ENCODE assay signal across 18 cellular contexts in the genomic region with DNA sequence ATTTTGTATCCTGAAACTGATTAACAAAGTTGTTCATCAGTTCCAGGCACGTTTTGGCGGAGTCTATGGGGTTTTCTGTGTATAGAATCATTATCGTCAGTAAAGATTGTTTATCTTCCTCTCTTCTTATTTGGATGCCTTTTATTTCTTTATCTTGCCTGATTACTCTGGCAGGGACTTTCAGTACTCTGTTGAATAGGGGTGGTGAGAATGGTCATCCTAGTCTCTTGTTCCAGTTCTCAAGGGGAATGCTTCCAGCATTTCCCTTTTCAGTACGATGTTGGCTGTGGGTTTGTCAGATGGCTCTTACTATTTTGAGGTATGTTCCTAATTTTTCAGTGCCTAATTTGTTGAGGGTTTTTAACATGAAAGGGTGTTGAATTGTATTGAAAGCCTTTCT. TPM values are rescaled to one million over a fixed set of nuclear protein-coding genes. Genes with fewer than 3 reads are reported as not detected.
DNase-seq lines count a peak whose midpoint lies in the region; ATAC-seq and TF ChIP-seq lines count a peak whose summit lies in the region.
"Had no signal": no experiment of that assay in that cellular context is flagged by ENCODE, and none has a peak within 500 bp of the region (broad histone marks: within the 10 kb centered on the region; RNA-seq: fewer than 3 reads in every experiment).

No MANE protein-coding gene starts in this region.

- H3K9me3 ChIP-seq in right atrium auricular region (peaks cover 0 to 7% of the 10 kb centered on the region in 2 donors), vagina (peaks cover 3% of the 10 kb centered on the region)

- H3K4me3 Mint-ChIP-seq in WTC11 (no peak overlapping the region), memory B cell (no peak overlapping the region)
- H3K4me3 Mint-ChIP-seq: CD8-positive, alpha-beta memory T cell had no signal

- POLR2A ChIA-PET in WTC11 (lab: Charles Lee) = interaction anchor here (0.6 kb wide), 1 partner anchor 17 kb away, joined by 7 read pairs; no protein-coding TSS in a partner anchor

- no peak for TF ChIP-seq POLR2A in vagina (IDR thresholded peaks at IDR 0.05)

- H3K27me3 Mint-ChIP-seq in WTC11 (ENCODE audit: low read depth) = no peaks in the 10 kb centered on the region
- H3K27me3 Mint-ChIP-seq in memory B cell = no peaks in the 10 kb centered on the region
- H3K27me3 Mint-ChIP-seq: CD8-positive, alpha-beta memory T cell had no signal

- intact Hi-C loops in Right ventricle myocardium superior (cut with DNase I) = no loop called here
- intact Hi-C loops in vagina (cut with DNase I) = no loop called here

- CTCF ChIA-PET in WTC11 (lab: Charles Lee) = no interaction called here

- H3K4me1 ChIP-seq in right atrium auricular region (peaks cover 0 to 12% of the 10 kb centered on the region in 2 donors), vagina (peaks cover 7% of the 10 kb centered on the region)

- peak overlapping the region; percentile 21; the same call in 1 of the 2 replicates for H3K27ac Mint-ChIP-seq in WTC11
- peak overlapping the region; percentile 4 for H3K27ac Mint-ChIP-seq in memory B cell

- no peak for DNase-seq in Right ventricle myocardium superior
- DNase-seq in right atrium auricular region (ENCODE audit: low spot score) = no peak
- no peak for DNase-seq in WTC11 (ENCODE audit: low spot score)
- no peak for DNase-seq in memory B cell (ENCODE audit: low spot score in 2 of 2)
- DNase-seq in vagina (ENCODE audit: extremely low spot score in 2 of 2) = no peak
- DNase-seq in KG1 (lab: John Stamatoyannopoulos, UW) = no peak
- no peak for DNase-seq in stimulated activated naive CD8-positive, alpha-beta T cell treated with anti-CD3 and anti-CD28 coated beads, Interleukin-15, Interleukin-2, amounts not matched to agents 100 U/mL and 50 U/mL, for 24 hours
- DNase-seq: ACHN; C1 segment of cervical spinal cord; CD8-positive, alpha-beta memory T cell; GOT3; MV-4-11; NCI-H187; NCI-H526; PC-3; RPMI8226 had no signal

- H3K9me3 Mint-ChIP-seq in WTC11 (no peaks in the 10 kb centered on the region), memory B cell (no peaks in the 10 kb centered on the region)

- H3K36me3 Mint-ChIP-seq in WTC11 (peaks cover 43% of the 10 kb centered on the region), memory B cell (peaks cover 53% of the 10 kb centered on the region)

- H3K4me3 ChIP-seq in right atrium auricular region = no peak overlapping the region
- no peak overlapping the region for H3K4me3 ChIP-seq in vagina
- H3K4me3 ChIP-seq: K562 had no signal

- H3K4me1 Mint-ChIP-seq in WTC11 (peaks cover 5% of the 10 kb centered on the region; the same call in 1 of the 2 replicates), memory B cell (peaks cover 4% of the 10 kb centered on the region)

- ATAC-seq in Right ventricle myocardium superior (ENCODE audit: poor library complexity) (peak; percentile 27), WTC11 (no peak), memory B cell (ENCODE audit: low read depth) (no peak)
- no peak for ATAC-seq in stimulated activated naive CD8-positive, alpha-beta T cell treated with anti-CD3 and anti-CD28 coated beads, Interleukin-15, Interleukin-2, amounts not matched to agents 100 U/mL and 50 U/mL, for 24 hours
- ATAC-seq: HCT116, K562, PC-3 had no signal

- no peak for TF ChIP-seq CTCF in right atrium auricular region (IDR thresholded peaks at IDR 0.05)
- no peak for TF ChIP-seq CTCF in WTC11 (IDR thresholded peaks at IDR 0.05)
- no peak for TF ChIP-seq CTCF in vagina (IDR thresholded peaks at IDR 0.05)

- peaks cover 69% of the 10 kb centered on the region for H3K36me3 ChIP-seq in right atrium auricular region
- peaks cover 5 to 73% of the 10 kb centered on the region in 2 donors for H3K36me3 ChIP-seq in vagina

- H3K27ac ChIP-seq in right atrium auricular region (no peak overlapping the region), vagina (peak overlapping the region; percentile 20)

- H3K27me3 ChIP-seq in right atrium auricular region = no peaks in the 10 kb centered on the region
- H3K27me3 ChIP-seq in vagina = no peaks in the 10 kb centered on the region

TF ChIP-seq in WTC11, 78 proteins besides CTCF, POLR2A, EP300 and RAD21 (continues in another document):
- TF ChIP-seq, protein P1, sequence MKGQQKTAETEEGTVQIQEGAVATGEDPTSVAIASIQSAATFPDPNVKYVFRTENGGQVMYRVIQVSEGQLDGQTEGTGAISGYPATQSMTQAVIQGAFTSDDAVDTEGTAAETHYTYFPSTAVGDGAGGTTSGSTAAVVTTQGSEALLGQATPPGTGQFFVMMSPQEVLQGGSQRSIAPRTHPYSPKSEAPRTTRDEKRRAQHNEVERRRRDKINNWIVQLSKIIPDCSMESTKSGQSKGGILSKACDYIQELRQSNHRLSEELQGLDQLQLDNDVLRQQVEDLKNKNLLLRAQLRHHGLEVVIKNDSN (CRISPR knock-in tag; IDR thresholded peaks at IDR 0.05) = no peak
- no peak for TF ChIP-seq SMAD3 (CRISPR knock-in tag; IDR thresholded peaks at IDR 0.05; ENCODE audit: borderline replicate concordance)
- TF ChIP-seq, protein P2, sequence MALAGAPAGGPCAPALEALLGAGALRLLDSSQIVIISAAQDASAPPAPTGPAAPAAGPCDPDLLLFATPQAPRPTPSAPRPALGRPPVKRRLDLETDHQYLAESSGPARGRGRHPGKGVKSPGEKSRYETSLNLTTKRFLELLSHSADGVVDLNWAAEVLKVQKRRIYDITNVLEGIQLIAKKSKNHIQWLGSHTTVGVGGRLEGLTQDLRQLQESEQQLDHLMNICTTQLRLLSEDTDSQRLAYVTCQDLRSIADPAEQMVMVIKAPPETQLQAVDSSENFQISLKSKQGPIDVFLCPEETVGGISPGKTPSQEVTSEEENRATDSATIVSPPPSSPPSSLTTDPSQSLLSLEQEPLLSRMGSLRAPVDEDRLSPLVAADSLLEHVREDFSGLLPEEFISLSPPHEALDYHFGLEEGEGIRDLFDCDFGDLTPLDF (CRISPR knock-in tag; IDR thresholded peaks at IDR 0.05) = no peak
- TF ChIP-seq, protein P3, sequence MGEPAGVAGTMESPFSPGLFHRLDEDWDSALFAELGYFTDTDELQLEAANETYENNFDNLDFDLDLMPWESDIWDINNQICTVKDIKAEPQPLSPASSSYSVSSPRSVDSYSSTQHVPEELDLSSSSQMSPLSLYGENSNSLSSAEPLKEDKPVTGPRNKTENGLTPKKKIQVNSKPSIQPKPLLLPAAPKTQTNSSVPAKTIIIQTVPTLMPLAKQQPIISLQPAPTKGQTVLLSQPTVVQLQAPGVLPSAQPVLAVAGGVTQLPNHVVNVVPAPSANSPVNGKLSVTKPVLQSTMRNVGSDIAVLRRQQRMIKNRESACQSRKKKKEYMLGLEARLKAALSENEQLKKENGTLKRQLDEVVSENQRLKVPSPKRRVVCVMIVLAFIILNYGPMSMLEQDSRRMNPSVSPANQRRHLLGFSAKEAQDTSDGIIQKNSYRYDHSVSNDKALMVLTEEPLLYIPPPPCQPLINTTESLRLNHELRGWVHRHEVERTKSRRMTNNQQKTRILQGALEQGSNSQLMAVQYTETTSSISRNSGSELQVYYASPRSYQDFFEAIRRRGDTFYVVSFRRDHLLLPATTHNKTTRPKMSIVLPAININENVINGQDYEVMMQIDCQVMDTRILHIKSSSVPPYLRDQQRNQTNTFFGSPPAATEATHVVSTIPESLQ (CRISPR knock-in tag; IDR thresholded peaks at IDR 0.05) = no peak
- TF ChIP-seq, protein P4, sequence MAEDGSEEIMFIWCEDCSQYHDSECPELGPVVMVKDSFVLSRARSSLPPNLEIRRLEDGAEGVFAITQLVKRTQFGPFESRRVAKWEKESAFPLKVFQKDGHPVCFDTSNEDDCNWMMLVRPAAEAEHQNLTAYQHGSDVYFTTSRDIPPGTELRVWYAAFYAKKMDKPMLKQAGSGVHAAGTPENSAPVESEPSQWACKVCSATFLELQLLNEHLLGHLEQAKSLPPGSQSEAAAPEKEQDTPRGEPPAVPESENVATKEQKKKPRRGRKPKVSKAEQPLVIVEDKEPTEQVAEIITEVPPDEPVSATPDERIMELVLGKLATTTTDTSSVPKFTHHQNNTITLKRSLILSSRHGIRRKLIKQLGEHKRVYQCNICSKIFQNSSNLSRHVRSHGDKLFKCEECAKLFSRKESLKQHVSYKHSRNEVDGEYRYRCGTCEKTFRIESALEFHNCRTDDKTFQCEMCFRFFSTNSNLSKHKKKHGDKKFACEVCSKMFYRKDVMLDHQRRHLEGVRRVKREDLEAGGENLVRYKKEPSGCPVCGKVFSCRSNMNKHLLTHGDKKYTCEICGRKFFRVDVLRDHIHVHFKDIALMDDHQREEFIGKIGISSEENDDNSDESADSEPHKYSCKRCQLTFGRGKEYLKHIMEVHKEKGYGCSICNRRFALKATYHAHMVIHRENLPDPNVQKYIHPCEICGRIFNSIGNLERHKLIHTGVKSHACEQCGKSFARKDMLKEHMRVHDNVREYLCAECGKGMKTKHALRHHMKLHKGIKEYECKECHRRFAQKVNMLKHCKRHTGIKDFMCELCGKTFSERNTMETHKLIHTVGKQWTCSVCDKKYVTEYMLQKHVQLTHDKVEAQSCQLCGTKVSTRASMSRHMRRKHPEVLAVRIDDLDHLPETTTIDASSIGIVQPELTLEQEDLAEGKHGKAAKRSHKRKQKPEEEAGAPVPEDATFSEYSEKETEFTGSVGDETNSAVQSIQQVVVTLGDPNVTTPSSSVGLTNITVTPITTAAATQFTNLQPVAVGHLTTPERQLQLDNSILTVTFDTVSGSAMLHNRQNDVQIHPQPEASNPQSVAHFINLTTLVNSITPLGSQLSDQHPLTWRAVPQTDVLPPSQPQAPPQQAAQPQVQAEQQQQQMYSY (CRISPR knock-in tag; IDR thresholded peaks at IDR 0.05) = no peak
- TF ChIP-seq, protein P5, sequence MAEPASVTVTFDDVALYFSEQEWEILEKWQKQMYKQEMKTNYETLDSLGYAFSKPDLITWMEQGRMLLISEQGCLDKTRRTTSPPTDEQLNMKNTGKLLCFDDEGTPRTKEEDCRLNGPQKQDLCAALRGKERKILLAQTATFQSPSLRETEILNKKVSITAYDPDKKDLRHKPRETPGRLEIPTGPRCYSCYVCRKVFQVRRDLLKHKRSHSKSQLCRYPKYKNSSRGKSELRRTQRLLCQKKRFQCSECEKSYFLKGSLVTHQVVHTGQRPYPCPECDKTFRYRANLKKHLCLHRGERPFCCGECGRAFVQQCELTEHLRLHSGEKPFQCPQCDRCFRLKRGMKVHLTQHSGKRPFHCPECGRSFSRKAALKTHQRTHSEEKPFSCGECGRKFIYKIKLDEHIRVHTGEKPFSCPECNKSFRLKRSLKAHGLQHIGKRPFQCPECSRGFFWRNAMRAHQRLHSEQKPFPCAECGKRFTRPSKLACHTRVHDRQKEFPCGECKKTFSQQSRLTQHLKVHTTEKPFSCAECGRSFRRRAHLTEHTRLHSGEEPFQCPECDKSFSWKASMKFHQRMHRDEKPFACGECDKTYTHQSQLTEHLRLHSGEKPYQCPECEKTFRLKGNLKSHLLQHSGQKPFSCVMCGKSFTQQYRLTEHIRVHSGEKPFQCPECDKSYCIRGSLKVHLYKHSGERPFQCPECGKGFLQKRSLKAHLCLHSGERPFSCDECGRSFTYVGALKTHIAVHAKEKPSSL (CRISPR knock-in tag; conservative IDR thresholded peaks at IDR 0.05) = no peak

RNA-seq across cellular contexts. Expression of a gene that starts 14.0 kb away (rescaled TPM):
- total RNA-seq in Right ventricle myocardium superior (0.24 TPM), right atrium auricular region (under 1 TPM in 1 of 2 donors, not detected in 1; 0.30 TPM), WTC11 (2021) (0.30 to 0.61 TPM (median 0.46 TPM) in 3 replicates), vagina (5.2 TPM)

RNA-seq across cellular contexts. Expression of a gene that starts 45.0 kb away (rescaled TPM):
- total RNA-seq in Right ventricle myocardium superior (429 TPM), right atrium auricular region (100 to 1,000 TPM; 185 to 213 TPM), WTC11 (2021) (122 to 133 TPM (median 124 TPM) in 3 replicates), vagina (236 TPM)
